1 cellular context compared by ENCODE assay signal in the genomic region with DNA sequence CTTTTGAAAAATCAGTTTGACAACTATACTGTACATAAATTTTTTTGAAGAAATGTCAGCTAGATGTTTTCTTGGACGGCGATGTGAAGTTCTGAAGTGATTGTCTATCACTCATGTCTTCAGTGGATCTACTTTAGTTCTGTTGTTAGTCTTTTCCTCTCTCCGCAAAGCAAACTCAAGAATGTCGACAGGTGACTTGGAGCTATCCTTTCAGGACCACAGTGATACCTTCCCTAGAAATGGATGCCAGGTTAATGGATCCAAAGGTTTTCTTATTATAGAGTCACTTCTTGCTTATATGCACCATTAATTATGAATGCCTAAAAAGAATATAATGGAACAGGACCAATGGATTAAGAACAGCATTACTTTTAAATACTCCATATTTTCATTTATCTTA.
TF ChIP-seq lines count a peak whose summit lies in the region.

No MANE protein-coding gene starts in this region.

TF ChIP-seq in Ishikawa, 13 proteins besides CTCF, POLR2A, EP300 and RAD21 (continued from another document):
- TF ChIP-seq, protein P1, sequence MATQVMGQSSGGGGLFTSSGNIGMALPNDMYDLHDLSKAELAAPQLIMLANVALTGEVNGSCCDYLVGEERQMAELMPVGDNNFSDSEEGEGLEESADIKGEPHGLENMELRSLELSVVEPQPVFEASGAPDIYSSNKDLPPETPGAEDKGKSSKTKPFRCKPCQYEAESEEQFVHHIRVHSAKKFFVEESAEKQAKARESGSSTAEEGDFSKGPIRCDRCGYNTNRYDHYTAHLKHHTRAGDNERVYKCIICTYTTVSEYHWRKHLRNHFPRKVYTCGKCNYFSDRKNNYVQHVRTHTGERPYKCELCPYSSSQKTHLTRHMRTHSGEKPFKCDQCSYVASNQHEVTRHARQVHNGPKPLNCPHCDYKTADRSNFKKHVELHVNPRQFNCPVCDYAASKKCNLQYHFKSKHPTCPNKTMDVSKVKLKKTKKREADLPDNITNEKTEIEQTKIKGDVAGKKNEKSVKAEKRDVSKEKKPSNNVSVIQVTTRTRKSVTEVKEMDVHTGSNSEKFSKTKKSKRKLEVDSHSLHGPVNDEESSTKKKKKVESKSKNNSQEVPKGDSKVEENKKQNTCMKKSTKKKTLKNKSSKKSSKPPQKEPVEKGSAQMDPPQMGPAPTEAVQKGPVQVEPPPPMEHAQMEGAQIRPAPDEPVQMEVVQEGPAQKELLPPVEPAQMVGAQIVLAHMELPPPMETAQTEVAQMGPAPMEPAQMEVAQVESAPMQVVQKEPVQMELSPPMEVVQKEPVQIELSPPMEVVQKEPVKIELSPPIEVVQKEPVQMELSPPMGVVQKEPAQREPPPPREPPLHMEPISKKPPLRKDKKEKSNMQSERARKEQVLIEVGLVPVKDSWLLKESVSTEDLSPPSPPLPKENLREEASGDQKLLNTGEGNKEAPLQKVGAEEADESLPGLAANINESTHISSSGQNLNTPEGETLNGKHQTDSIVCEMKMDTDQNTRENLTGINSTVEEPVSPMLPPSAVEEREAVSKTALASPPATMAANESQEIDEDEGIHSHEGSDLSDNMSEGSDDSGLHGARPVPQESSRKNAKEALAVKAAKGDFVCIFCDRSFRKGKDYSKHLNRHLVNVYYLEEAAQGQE (IDR thresholded peaks at IDR 0.05; ENCODE audit: low read depth): peak; percentile 77
- TF ChIP-seq EGR1 (IDR thresholded peaks at IDR 0.05) (no peak), TCF12 (IDR thresholded peaks at IDR 0.05; ENCODE audit: low read depth) (no peak)
- TF ChIP-seq, protein P2, sequence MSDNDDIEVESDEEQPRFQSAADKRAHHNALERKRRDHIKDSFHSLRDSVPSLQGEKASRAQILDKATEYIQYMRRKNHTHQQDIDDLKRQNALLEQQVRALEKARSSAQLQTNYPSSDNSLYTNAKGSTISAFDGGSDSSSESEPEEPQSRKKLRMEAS (IDR thresholded peaks at IDR 0.05): no peak
- TF ChIP-seq, protein P3, sequence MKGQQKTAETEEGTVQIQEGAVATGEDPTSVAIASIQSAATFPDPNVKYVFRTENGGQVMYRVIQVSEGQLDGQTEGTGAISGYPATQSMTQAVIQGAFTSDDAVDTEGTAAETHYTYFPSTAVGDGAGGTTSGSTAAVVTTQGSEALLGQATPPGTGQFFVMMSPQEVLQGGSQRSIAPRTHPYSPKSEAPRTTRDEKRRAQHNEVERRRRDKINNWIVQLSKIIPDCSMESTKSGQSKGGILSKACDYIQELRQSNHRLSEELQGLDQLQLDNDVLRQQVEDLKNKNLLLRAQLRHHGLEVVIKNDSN (IDR thresholded peaks at IDR 0.05): no peak
